ENCODE assay signal across 9 cellular contexts in genomic region chr19:18896421-18896841, GRCh38. TPM values are rescaled to one million over a fixed set of nuclear protein-coding genes. Genes with fewer than 3 reads are reported as not detected.
DNase-seq lines count a peak whose midpoint lies in the region; ATAC-seq, FAIRE-seq and TF ChIP-seq lines count a peak whose summit lies in the region.
"Had no signal": no experiment of that assay in that cellular context is flagged by ENCODE, and none has a peak within 500 bp of the region (broad histone marks: within the 10 kb centered on the region; RNA-seq: fewer than 3 reads in every experiment).

No MANE protein-coding gene starts in this region.

- no peaks in the 10 kb centered on the region for H3K9me3 Mint-ChIP-seq in progenitor cell of endocrine pancreas (ENCODE audit: low read depth)

- H4K5ac ChIP-seq in H1 (ENCODE audit: insufficient read length, low read depth, low read length), result no peak overlapping the region

- H3K23ac ChIP-seq in H1 (ENCODE audit: insufficient read length), result no peak overlapping the region

- H3K27me3 Mint-ChIP-seq in progenitor cell of endocrine pancreas, result peaks cover 4% of the 10 kb centered on the region

- H2AFZ ChIP-seq in H1 (ENCODE audit: low read length), result no peak overlapping the region

- H3K4ac ChIP-seq in H1 (replicated peaks; ENCODE audit: insufficient read length, low read depth, low read length), result no peak overlapping the region

- DNase-seq in DMS 273 (lab: John Stamatoyannopoulos, UW; ENCODE audit: unreplicated experiment), result peak; percentile 80
- no peak for DNase-seq in DMS 273 treated with DMSO at 0.1 percent for 48 hours (lab: John Stamatoyannopoulos, UW)
- peak; percentile 18 for DNase-seq in NCI-H226
- DNase-seq in H1 (ENCODE audit: low read depth in 1 of 2, low spot score in 2 of 2), result peak in 1 of 2 experiments; percentile 69
- DNase-seq in progenitor cell of endocrine pancreas (ENCODE audit: low spot score, unreplicated experiment), result no peak
- no peak for DNase-seq in lower leg skin (ENCODE audit: low spot score in 2 of 2)
- DNase-seq in posterior vena cava (ENCODE audit: low spot score), result no peak

- H2BK120ac ChIP-seq in H1 (replicated peaks; ENCODE audit: low read depth, low read length), result no peak overlapping the region

- 31% methylated on average over 27 of the region's 33 CpGs; no CpG with 5 or more reads in 1 of the 2 experiments for WGBS in H1 (ENCODE audit: extremely low coverage in 1 of 2, insufficient coverage in 1 of 2, insufficient read length in 1 of 2, insufficient replicate concordance in 2 of 2, low coverage in 1 of 2, low lambda C conversion rate in 2 of 2, missing lambda C conversion rate in 1 of 2), 2 experiments
- 4 to 7% methylated on average over 22 of the region's 33 CpGs for WGBS in lower leg skin, 2 donors

- POLR2A ChIA-PET in H1 (lab: Charles Lee; ENCODE audit: partially characterized antibody), result interaction anchor here (0.5 to 4.0 kb wide), 7 partner anchors 12 to 203 kb away, joined by 3 to 17 read pairs (median 3); partner anchors contain the start of genes COPE and DDX49

- peaks cover 6% of the 10 kb centered on the region; the same call in 1 of the 2 replicates for H3K23me2 ChIP-seq in H1 (ENCODE audit: low read depth, low read length)

- TF ChIP-seq CTCF in H1 (IDR thresholded peaks at IDR 0.05; ENCODE audit: control extremely low read depth in 1 of 3, insufficient read depth in 1 of 3, low read depth in 1 of 3, low read length in 3 of 3) (no peak), progenitor cell of endocrine pancreas (IDR thresholded peaks at IDR 0.05; ENCODE audit: unreplicated experiment) (no peak), lower leg skin (IDR thresholded peaks at IDR 0.05) (no peak)

- peaks cover 10% of the 10 kb centered on the region for H3K4me1 Mint-ChIP-seq in progenitor cell of endocrine pancreas (ENCODE audit: low read depth)

- peaks cover 6 to 11% of the 10 kb centered on the region in 2 experiments for H4K20me1 ChIP-seq in H1 (replicated peaks in 1 of 2; ENCODE audit: control insufficient read depth in 1 of 2, insufficient read depth in 2 of 2, low read length in 2 of 2)

- no peak overlapping the region for H2AK5ac ChIP-seq in H1 (ENCODE audit: low read depth, low read length)

- no peak overlapping the region; the same call in none of the 2 replicates for H3K18ac ChIP-seq in H1 (ENCODE audit: extremely low read depth, low read length)

- H3K79me1 ChIP-seq in H1 (ENCODE audit: low read depth, low read length), result no peaks in the 10 kb centered on the region

- no peak for FAIRE-seq in H1 (lab: Jason Lieb, UNC)
- FAIRE-seq: A204.1 had no signal

- H2BK20ac ChIP-seq in H1 (ENCODE audit: low read length), result no peak overlapping the region

- intact Hi-C loops in lower leg skin (cut with DNase I; ENCODE audit: low total_unique reads) (no loop called here), posterior vena cava (cut with DNase I) (no loop called here)

- TF ChIP-seq EP300 in H1 (IDR thresholded peaks at IDR 0.05; ENCODE audit: borderline replicate concordance in 1 of 2, low read depth in 2 of 2, low read length in 2 of 2), result no peak

- no peaks in the 10 kb centered on the region for H3K79me2 ChIP-seq in H1 (ENCODE audit: control insufficient read depth in 1 of 2, insufficient read depth in 2 of 2, low read length in 2 of 2)

- H2BK12ac ChIP-seq in H1 (ENCODE audit: low read depth, low read length), result no peak overlapping the region

- no peak overlapping the region for H2BK5ac ChIP-seq in H1 (ENCODE audit: low read depth, low read length)

- no peak overlapping the region for H3K9ac ChIP-seq in H1 (replicated peaks in 1 of 4; ENCODE audit: extremely low read depth in 1 of 4, low read depth in 3 of 4, low read length in 3 of 4)

- no peak overlapping the region for H3K56ac ChIP-seq in H1 (replicated peaks; ENCODE audit: insufficient read length, low read depth, low read length)

- TF ChIP-seq POLR2A in H1 (IDR thresholded peaks at IDR 0.05; ENCODE audit: control extremely low read depth in 1 of 2, low read depth in 2 of 2, low read length in 2 of 2), result no peak
- no peak for TF ChIP-seq POLR2A in lower leg skin (IDR thresholded peaks at IDR 0.05)

- CTCF ChIA-PET in H1 (lab: Charles Lee; ENCODE audit: partially characterized antibody), result interaction anchor here (0.8 to 2.7 kb wide), 7 partner anchors 11 to 445 kb away, joined by 3 to 16 read pairs (median 5); no protein-coding TSS in a partner anchor

- no peak overlapping the region for H3K14ac ChIP-seq in H1 (ENCODE audit: insufficient read length)

- H3K27ac ChIP-seq in H1 (ENCODE audit: low read depth, low read length), result no peak overlapping the region

- H3K27me3 ChIP-seq in H1 (replicated peaks in 1 of 4; ENCODE audit: control insufficient read depth in 3 of 4, extremely low read depth in 1 of 4, insufficient read depth in 3 of 4, low read length in 3 of 4), result peaks cover 0 to 13% (median 8%) of the 10 kb centered on the region in 4 experiments; a peak in 4 of 7 replicates

- H3K4me3 Mint-ChIP-seq in progenitor cell of endocrine pancreas (ENCODE audit: low read depth), result peak overlapping the region; percentile 85

- peaks cover 2% of the 10 kb centered on the region for H3K36me3 Mint-ChIP-seq in progenitor cell of endocrine pancreas (ENCODE audit: insufficient read depth)

- H3K27ac Mint-ChIP-seq in progenitor cell of endocrine pancreas, result peak overlapping the region; percentile 49

- H4K91ac ChIP-seq in H1 (replicated peaks; ENCODE audit: insufficient read length, low read length), result no peak overlapping the region

- H2BK15ac ChIP-seq in H1 (ENCODE audit: low read length), result no peak overlapping the region

- H3K4me3 ChIP-seq in H1 (ENCODE audit: extremely low read depth in 1 of 4, insufficient read depth in 2 of 4, low read depth in 3 of 4, low read length in 4 of 4) (peak overlapping the region; percentile 1 to 55 (median 27); a peak in 5 of 8 replicates), lower leg skin (ENCODE audit: low read depth, poor library complexity, severe bottlenecking) (no peak overlapping the region)

- H3K36me3 ChIP-seq in H1 (ENCODE audit: control insufficient read depth in 2 of 4, insufficient read depth in 4 of 4, low read length in 3 of 4), result peaks cover 0 to 5% (median 0%) of the 10 kb centered on the region in 4 experiments; a peak in 1 of 8 replicates

- H3K4me1 ChIP-seq in H1 (replicated peaks in 1 of 4; ENCODE audit: control insufficient read depth in 3 of 4, insufficient read depth in 4 of 4, low read length in 3 of 4), result peaks cover 0 to 13% (median 5%) of the 10 kb centered on the region in 4 experiments; a peak in 5 of 7 replicates

- H3K9me3 ChIP-seq in H1 (ENCODE audit: insufficient read depth in 2 of 2, low read depth in 1 of 2, low read length in 1 of 2), result no peaks in the 10 kb centered on the region

- TF ChIP-seq RAD21 in H1 (IDR thresholded peaks at IDR 0.05 in 1 of 2, conservative IDR thresholded peaks at IDR 0.05 in 1 of 2; ENCODE audit: low read depth in 2 of 2, low read length in 2 of 2), result no peak

- H3K4me2 ChIP-seq in H1 (ENCODE audit: insufficient read depth in 1 of 2, low read depth in 2 of 2, low read length in 2 of 2), result peak overlapping the region; percentile 57 to 68; a peak in 3 of 4 replicates

- H4K8ac ChIP-seq in H1 (ENCODE audit: extremely low read depth, insufficient read depth, low read length), result no peak overlapping the region

- no peak for ATAC-seq in GM18873 (IDR thresholded peaks at IDR 0.05; ENCODE audit: low FRiP score, unreplicated experiment)

RNA-seq across cellular contexts. Expression of gene CERS1, which starts 0.5 kb away (rescaled TPM):
- 18.6 and 23.1 TPM in 2 replicates for total RNA-seq in H1 (2021; fragmentation: NEBNext Ultra II Directional; extraction: Animal tissue kit (Norgen Biotek cat#: 25700))
- 51.0 and 61.6 TPM in 2 replicates for polyA plus RNA-seq in H1 (2011; rRNA removed)
- 34.1 TPM for polyA plus RNA-seq in H1 (2011; cell fraction: cytosol; rRNA removed)
- polyA plus RNA-seq in H1 (2011; cell fraction: nucleus; rRNA removed), result 63.5 TPM
- polyA plus RNA-seq in H1 (2012, experiment 1 of 2), result 19.7 to 33.8 TPM (median 29.0 TPM) in 4 replicates
- 27.3 TPM for polyA plus RNA-seq in H1 (2012, experiment 2 of 2)
- polyA plus RNA-seq in H1 (2013, experiment 1 of 2), result 24.6 TPM
- polyA plus RNA-seq in H1 (2013, experiment 2 of 2), result 27.4 TPM
- polyA minus RNA-seq in H1 (2011; rRNA and poly(A)+ RNA removed), result 35.8 and 44.0 TPM in 2 replicates
- polyA minus RNA-seq in H1 (2011; cell fraction: cytosol; rRNA and poly(A)+ RNA removed), result 12.2 TPM
- polyA minus RNA-seq in H1 (2011; cell fraction: nucleus; rRNA and poly(A)+ RNA removed), result 9.3 TPM
- 20.1 and 20.9 TPM in 2 replicates for total RNA-seq in progenitor cell of endocrine pancreas
- under 1 TPM in 2 of 4 donors, not detected in 2; 0.39 to 0.57 TPM for total RNA-seq in lower leg skin
- total RNA-seq in posterior vena cava, result 1 to 10 TPM in 1 of 2 donors, under 1 TPM in 1; 0.38 to 1.5 TPM

RNA-seq across cellular contexts. Expression of gene COPE, which starts 22.8 kb away (rescaled TPM):
- 178 and 190 TPM in 2 replicates for total RNA-seq in H1 (2021; fragmentation: NEBNext Ultra II Directional; extraction: Animal tissue kit (Norgen Biotek cat#: 25700))
- polyA plus RNA-seq in H1 (2011; rRNA removed), result 356 and 420 TPM in 2 replicates
- 301 TPM for polyA plus RNA-seq in H1 (2011; cell fraction: cytosol; rRNA removed)
- 264 TPM for polyA plus RNA-seq in H1 (2011; cell fraction: nucleus; rRNA removed)
- polyA plus RNA-seq in H1 (2012, experiment 1 of 2), result 96.2 to 216 TPM (median 204 TPM) in 4 replicates
- 178 TPM for polyA plus RNA-seq in H1 (2012, experiment 2 of 2)
- 133 TPM for polyA plus RNA-seq in H1 (2013, experiment 1 of 2)
- 137 TPM for polyA plus RNA-seq in H1 (2013, experiment 2 of 2)
- polyA minus RNA-seq in H1 (2011; rRNA and poly(A)+ RNA removed), result 78.2 and 93.8 TPM in 2 replicates
- 107 TPM for polyA minus RNA-seq in H1 (2011; cell fraction: cytosol; rRNA and poly(A)+ RNA removed)
- polyA minus RNA-seq in H1 (2011; cell fraction: nucleus; rRNA and poly(A)+ RNA removed), result 82.4 TPM
- total RNA-seq in progenitor cell of endocrine pancreas (189 and 192 TPM in 2 replicates), lower leg skin (100 to 1,000 TPM; 173 to 238 (median 197) TPM), posterior vena cava (100 to 1,000 TPM; 139 to 141 TPM)

RNA-seq across cellular contexts. Expression of gene DDX49, which starts 23.1 kb away (rescaled TPM):
- total RNA-seq in H1 (2021; fragmentation: NEBNext Ultra II Directional; extraction: Animal tissue kit (Norgen Biotek cat#: 25700)), result 41.3 and 52.3 TPM in 2 replicates
- polyA plus RNA-seq in H1 (2011; rRNA removed), result 46.5 and 61.0 TPM in 2 replicates
- polyA plus RNA-seq in H1 (2011; cell fraction: cytosol; rRNA removed), result 46.6 TPM
- polyA plus RNA-seq in H1 (2011; cell fraction: nucleus; rRNA removed), result 69.7 TPM
- polyA plus RNA-seq in H1 (2012, experiment 1 of 2), result 29.5 to 43.0 TPM (median 38.5 TPM) in 4 replicates
- polyA plus RNA-seq in H1 (2012, experiment 2 of 2), result 53.4 TPM
- 18.1 TPM for polyA plus RNA-seq in H1 (2013, experiment 1 of 2)
- polyA plus RNA-seq in H1 (2013, experiment 2 of 2), result 16.8 TPM
- polyA minus RNA-seq in H1 (2011; rRNA and poly(A)+ RNA removed), result 34.0 and 34.1 TPM in 2 replicates
- 37.3 TPM for polyA minus RNA-seq in H1 (2011; cell fraction: cytosol; rRNA and poly(A)+ RNA removed)
- 31.5 TPM for polyA minus RNA-seq in H1 (2011; cell fraction: nucleus; rRNA and poly(A)+ RNA removed)
- 44.4 and 44.7 TPM in 2 replicates for total RNA-seq in progenitor cell of endocrine pancreas
- total RNA-seq in lower leg skin, result 10 to 100 TPM; 50.0 to 87.7 (median 65.5) TPM
- total RNA-seq in posterior vena cava, result 10 to 100 TPM; 28.8 to 28.9 TPM

RNA-seq across cellular contexts. Expression of gene HOMER3, which starts 44.6 kb away (rescaled TPM):
- total RNA-seq in H1 (2021; fragmentation: NEBNext Ultra II Directional; extraction: Animal tissue kit (Norgen Biotek cat#: 25700)), result 28.3 and 33.2 TPM in 2 replicates
- polyA plus RNA-seq in H1 (2011; rRNA removed), result 41.6 and 53.5 TPM in 2 replicates
- 64.3 TPM for polyA plus RNA-seq in H1 (2011; cell fraction: cytosol; rRNA removed)
- polyA plus RNA-seq in H1 (2011; cell fraction: nucleus; rRNA removed), result 96.7 TPM
- 26.7 to 59.8 TPM (median 48.4 TPM) in 4 replicates for polyA plus RNA-seq in H1 (2012, experiment 1 of 2)
- 31.8 TPM for polyA plus RNA-seq in H1 (2012, experiment 2 of 2)
- polyA plus RNA-seq in H1 (2013, experiment 1 of 2), result 29.3 TPM
- 28.1 TPM for polyA plus RNA-seq in H1 (2013, experiment 2 of 2)
- polyA minus RNA-seq in H1 (2011; rRNA and poly(A)+ RNA removed), result 22.4 and 25.3 TPM in 2 replicates
- polyA minus RNA-seq in H1 (2011; cell fraction: cytosol; rRNA and poly(A)+ RNA removed), result 13.9 TPM
- polyA minus RNA-seq in H1 (2011; cell fraction: nucleus; rRNA and poly(A)+ RNA removed), result 33.3 TPM
- total RNA-seq in progenitor cell of endocrine pancreas, result 64.5 and 69.4 TPM in 2 replicates
- 10 to 100 TPM; 32.3 to 49.5 (median 37.2) TPM for total RNA-seq in lower leg skin
- 10 to 100 TPM; 28.8 to 37.0 TPM for total RNA-seq in posterior vena cava

Comparison
In these comparisons a context has a peak if more than half of its experiments do, and no peak if none do; other contexts are left out.
1. DNase-seq: peak in DMS 273 (single experiment) and NCI-H226 (single experiment); none in DMS 273 treated with DMSO at 0.1 percent for 48 hours (single experiment), progenitor cell of endocrine pancreas (single experiment), lower leg skin (0 of 2) and posterior vena cava (single experiment).